1 cellular context compared by ENCODE assay signal in genomic region chr7:135170223-135170997, GRCh38.
TF ChIP-seq lines count a peak whose summit lies in the region.

A gene with protein sequence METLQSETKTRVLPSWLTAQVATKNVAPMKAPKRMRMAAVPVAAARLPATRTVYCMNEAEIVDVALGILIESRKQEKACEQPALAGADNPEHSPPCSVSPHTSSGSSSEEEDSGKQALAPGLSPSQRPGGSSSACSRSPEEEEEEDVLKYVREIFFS (minus strand): TSS chr7:135170707. CDS start chr7:135168922, 1,785 bp downstream.

TF ChIP-seq in HepG2, 621 proteins besides CTCF, POLR2A, EP300 and RAD21 (continued from another document and continues in another):
- TF ChIP-seq, protein P1, sequence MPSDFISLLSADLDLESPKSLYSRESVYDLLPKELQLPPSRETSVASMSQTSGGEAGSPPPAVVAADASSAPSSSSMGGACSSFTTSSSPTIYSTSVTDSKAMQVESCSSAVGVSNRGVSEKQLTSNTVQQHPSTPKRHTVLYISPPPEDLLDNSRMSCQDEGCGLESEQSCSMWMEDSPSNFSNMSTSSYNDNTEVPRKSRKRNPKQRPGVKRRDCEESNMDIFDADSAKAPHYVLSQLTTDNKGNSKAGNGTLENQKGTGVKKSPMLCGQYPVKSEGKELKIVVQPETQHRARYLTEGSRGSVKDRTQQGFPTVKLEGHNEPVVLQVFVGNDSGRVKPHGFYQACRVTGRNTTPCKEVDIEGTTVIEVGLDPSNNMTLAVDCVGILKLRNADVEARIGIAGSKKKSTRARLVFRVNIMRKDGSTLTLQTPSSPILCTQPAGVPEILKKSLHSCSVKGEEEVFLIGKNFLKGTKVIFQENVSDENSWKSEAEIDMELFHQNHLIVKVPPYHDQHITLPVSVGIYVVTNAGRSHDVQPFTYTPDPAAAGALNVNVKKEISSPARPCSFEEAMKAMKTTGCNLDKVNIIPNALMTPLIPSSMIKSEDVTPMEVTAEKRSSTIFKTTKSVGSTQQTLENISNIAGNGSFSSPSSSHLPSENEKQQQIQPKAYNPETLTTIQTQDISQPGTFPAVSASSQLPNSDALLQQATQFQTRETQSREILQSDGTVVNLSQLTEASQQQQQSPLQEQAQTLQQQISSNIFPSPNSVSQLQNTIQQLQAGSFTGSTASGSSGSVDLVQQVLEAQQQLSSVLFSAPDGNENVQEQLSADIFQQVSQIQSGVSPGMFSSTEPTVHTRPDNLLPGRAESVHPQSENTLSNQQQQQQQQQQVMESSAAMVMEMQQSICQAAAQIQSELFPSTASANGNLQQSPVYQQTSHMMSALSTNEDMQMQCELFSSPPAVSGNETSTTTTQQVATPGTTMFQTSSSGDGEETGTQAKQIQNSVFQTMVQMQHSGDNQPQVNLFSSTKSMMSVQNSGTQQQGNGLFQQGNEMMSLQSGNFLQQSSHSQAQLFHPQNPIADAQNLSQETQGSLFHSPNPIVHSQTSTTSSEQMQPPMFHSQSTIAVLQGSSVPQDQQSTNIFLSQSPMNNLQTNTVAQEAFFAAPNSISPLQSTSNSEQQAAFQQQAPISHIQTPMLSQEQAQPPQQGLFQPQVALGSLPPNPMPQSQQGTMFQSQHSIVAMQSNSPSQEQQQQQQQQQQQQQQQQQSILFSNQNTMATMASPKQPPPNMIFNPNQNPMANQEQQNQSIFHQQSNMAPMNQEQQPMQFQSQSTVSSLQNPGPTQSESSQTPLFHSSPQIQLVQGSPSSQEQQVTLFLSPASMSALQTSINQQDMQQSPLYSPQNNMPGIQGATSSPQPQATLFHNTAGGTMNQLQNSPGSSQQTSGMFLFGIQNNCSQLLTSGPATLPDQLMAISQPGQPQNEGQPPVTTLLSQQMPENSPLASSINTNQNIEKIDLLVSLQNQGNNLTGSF (CRISPR knock-in tag; IDR thresholded peaks at IDR 0.05) = peak; percentile 69; the same call in 1 of the 2 replicates
- TF ChIP-seq ZNF331 (CRISPR knock-in tag; IDR thresholded peaks at IDR 0.05) = peak; percentile 66; the same call in 1 of the 2 replicates
- TF ChIP-seq ZSCAN12 (CRISPR knock-in tag; IDR thresholded peaks at IDR 0.05) = no peak
- no peak for TF ChIP-seq DNMT3B (CRISPR knock-in tag; conservative IDR thresholded peaks at IDR 0.05)
- peak; percentile 44 for TF ChIP-seq HNRNPK (IDR thresholded peaks at IDR 0.05; ENCODE audit: low read depth, low read length, poor library complexity, severe bottlenecking)
- TF ChIP-seq E2F5 (CRISPR knock-in tag; conservative IDR thresholded peaks at IDR 0.05) = no peak
- 0 out of 2 replicates have a peak, but pooled peaks have one; percentile 35 for TF ChIP-seq IRX3 (CRISPR knock-in tag; IDR thresholded peaks at IDR 0.05; ENCODE audit: borderline replicate concordance, low read depth)
- TF ChIP-seq ZKSCAN1 (IDR thresholded peaks at IDR 0.05; ENCODE audit: low read length) = peak; percentile 41; the same call in 1 of the 2 replicates
- 0 out of 2 replicates have a peak, but pooled peaks have one; percentile 59 for TF ChIP-seq ZNF296 (CRISPR knock-in tag; conservative IDR thresholded peaks at IDR 0.05)
- no peak for TF ChIP-seq MBD4 (IDR thresholded peaks at IDR 0.05; ENCODE audit: borderline replicate concordance, low read length)
- TF ChIP-seq ZNF121 (CRISPR knock-in tag; IDR thresholded peaks at IDR 0.05) = no peak; the same call in 1 of the 2 replicates
- no peak for TF ChIP-seq RFX5 (IDR thresholded peaks at IDR 0.05; ENCODE audit: low read depth, low read length)
- no peak; the same call in 1 of the 2 replicates for TF ChIP-seq ZNF460 (CRISPR knock-in tag; IDR thresholded peaks at IDR 0.05; ENCODE audit: borderline replicate concordance)
- TF ChIP-seq PRPF4 (IDR thresholded peaks at IDR 0.05; ENCODE audit: low read depth, low read length, poor library complexity, severe bottlenecking) = no peak
- TF ChIP-seq NCOA2 (CRISPR knock-in tag; IDR thresholded peaks at IDR 0.05) = peak; percentile 27; the same call in 1 of the 2 replicates
- no peak for TF ChIP-seq PRMT3 (CRISPR knock-in tag; IDR thresholded peaks at IDR 0.05; ENCODE audit: borderline replicate concordance, low read depth)
- TF ChIP-seq ZNF550 (CRISPR knock-in tag; IDR thresholded peaks at IDR 0.05; ENCODE audit: borderline replicate concordance) = 0 out of 2 replicates have a peak, but pooled peaks have one; percentile 54
- peak; percentile 65 for TF ChIP-seq ZBTB38 (CRISPR knock-in tag; IDR thresholded peaks at IDR 0.05)
- TF ChIP-seq TEAD3 (CRISPR knock-in tag; optimal IDR thresholded peaks at IDR 0.05; ENCODE audit: borderline replicate concordance) = peak; percentile 86
- TF ChIP-seq ZSCAN30 (CRISPR knock-in tag; IDR thresholded peaks at IDR 0.05) = no peak
- TF ChIP-seq ZNF570 (CRISPR knock-in tag; IDR thresholded peaks at IDR 0.05; ENCODE audit: borderline replicate concordance) = peak; percentile 61; the same call in 1 of the 2 replicates
- TF ChIP-seq, protein P2, sequence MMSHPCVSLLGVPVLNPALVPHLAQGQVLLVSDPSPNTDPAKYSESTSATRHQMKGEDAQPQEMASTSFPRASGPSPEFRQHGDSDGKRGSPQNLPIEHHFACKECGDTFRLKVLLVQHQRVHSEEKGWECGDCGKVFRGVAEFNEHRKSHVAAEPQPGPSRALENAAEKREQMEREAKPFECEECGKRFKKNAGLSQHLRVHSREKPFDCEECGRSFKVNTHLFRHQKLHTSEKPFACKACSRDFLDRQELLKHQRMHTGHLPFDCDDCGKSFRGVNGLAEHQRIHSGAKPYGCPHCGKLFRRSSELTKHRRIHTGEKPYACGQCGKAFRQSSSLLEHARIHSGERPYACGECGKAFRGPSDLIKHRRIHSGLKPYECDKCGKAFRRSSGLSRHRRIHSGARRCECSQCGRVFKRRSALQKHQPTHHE (CRISPR knock-in tag; IDR thresholded peaks at IDR 0.05; ENCODE audit: borderline replicate concordance) = peak; percentile 97
- peak; percentile 92 for TF ChIP-seq CAMTA2 (CRISPR knock-in tag; IDR thresholded peaks at IDR 0.05; ENCODE audit: borderline replicate concordance)
- TF ChIP-seq ZNF414 (CRISPR knock-in tag; IDR thresholded peaks at IDR 0.05) = peak; percentile 81; the same call in 1 of the 2 replicates
- TF ChIP-seq, protein P3, sequence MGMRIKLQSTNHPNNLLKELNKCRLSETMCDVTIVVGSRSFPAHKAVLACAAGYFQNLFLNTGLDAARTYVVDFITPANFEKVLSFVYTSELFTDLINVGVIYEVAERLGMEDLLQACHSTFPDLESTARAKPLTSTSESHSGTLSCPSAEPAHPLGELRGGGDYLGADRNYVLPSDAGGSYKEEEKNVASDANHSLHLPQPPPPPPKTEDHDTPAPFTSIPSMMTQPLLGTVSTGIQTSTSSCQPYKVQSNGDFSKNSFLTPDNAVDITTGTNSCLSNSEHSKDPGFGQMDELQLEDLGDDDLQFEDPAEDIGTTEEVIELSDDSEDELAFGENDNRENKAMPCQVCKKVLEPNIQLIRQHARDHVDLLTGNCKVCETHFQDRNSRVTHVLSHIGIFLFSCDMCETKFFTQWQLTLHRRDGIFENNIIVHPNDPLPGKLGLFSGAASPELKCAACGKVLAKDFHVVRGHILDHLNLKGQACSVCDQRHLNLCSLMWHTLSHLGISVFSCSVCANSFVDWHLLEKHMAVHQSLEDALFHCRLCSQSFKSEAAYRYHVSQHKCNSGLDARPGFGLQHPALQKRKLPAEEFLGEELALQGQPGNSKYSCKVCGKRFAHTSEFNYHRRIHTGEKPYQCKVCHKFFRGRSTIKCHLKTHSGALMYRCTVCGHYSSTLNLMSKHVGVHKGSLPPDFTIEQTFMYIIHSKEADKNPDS (CRISPR knock-in tag; IDR thresholded peaks at IDR 0.05) = no peak; the same call in 1 of the 2 replicates
- peak; percentile 69 for TF ChIP-seq ZNF781 (CRISPR knock-in tag; IDR thresholded peaks at IDR 0.05; ENCODE audit: borderline replicate concordance, not compliant biosample characterization)
- TF ChIP-seq ZNF20 (CRISPR knock-in tag; IDR thresholded peaks at IDR 0.05) = peak; percentile 89; the same call in 1 of the 2 replicates
- TF ChIP-seq ZFX (CRISPR knock-in tag; IDR thresholded peaks at IDR 0.05; ENCODE audit: low read depth) = peak; percentile 75
- peak; percentile 65 for TF ChIP-seq DR1 (CRISPR knock-in tag; IDR thresholded peaks at IDR 0.05)
- TF ChIP-seq MTF1 (CRISPR knock-in tag; IDR thresholded peaks at IDR 0.05) = no peak
- no peak for TF ChIP-seq SP140L (CRISPR knock-in tag; IDR thresholded peaks at IDR 0.05; ENCODE audit: borderline replicate concordance)
- no peak; the same call in 1 of the 2 replicates for TF ChIP-seq ZNF816 (CRISPR knock-in tag; IDR thresholded peaks at IDR 0.05; ENCODE audit: borderline replicate concordance)
- peak; percentile 92 for TF ChIP-seq GABPA (IDR thresholded peaks at IDR 0.05; ENCODE audit: low read depth, low read length)
- TF ChIP-seq GABPA (CRISPR knock-in tag; IDR thresholded peaks at IDR 0.05; ENCODE audit: low read depth) = peak; percentile 91
- no peak for TF ChIP-seq HMG20B (CRISPR knock-in tag; conservative IDR thresholded peaks at IDR 0.05)
- TF ChIP-seq, protein P4, sequence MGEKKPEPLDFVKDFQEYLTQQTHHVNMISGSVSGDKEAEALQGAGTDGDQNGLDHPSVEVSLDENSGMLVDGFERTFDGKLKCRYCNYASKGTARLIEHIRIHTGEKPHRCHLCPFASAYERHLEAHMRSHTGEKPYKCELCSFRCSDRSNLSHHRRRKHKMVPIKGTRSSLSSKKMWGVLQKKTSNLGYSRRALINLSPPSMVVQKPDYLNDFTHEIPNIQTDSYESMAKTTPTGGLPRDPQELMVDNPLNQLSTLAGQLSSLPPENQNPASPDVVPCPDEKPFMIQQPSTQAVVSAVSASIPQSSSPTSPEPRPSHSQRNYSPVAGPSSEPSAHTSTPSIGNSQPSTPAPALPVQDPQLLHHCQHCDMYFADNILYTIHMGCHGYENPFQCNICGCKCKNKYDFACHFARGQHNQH (CRISPR knock-in tag; IDR thresholded peaks at IDR 0.05) = peak; percentile 95
- TF ChIP-seq PHF20 (CRISPR knock-in tag; IDR thresholded peaks at IDR 0.05) = peak; percentile 88
- TF ChIP-seq NFATC3 (CRISPR knock-in tag; IDR thresholded peaks at IDR 0.05) = peak; percentile 67; the same call in 1 of the 2 replicates
- TF ChIP-seq TBP (CRISPR knock-in tag; IDR thresholded peaks at IDR 0.05) = no peak
- TF ChIP-seq ZFP91 (CRISPR knock-in tag; IDR thresholded peaks at IDR 0.05; ENCODE audit: borderline replicate concordance) = peak; percentile 93
- no peak for TF ChIP-seq CEBPZ (IDR thresholded peaks at IDR 0.05; ENCODE audit: low read length)
- peak; percentile 60; the same call in 1 of the 2 replicates for TF ChIP-seq KDM5A (IDR thresholded peaks at IDR 0.05; ENCODE audit: borderline replicate concordance, low read length)
- TF ChIP-seq REL (CRISPR knock-in tag; conservative IDR thresholded peaks at IDR 0.05) = peak; percentile 98
